In the genomic region with DNA sequence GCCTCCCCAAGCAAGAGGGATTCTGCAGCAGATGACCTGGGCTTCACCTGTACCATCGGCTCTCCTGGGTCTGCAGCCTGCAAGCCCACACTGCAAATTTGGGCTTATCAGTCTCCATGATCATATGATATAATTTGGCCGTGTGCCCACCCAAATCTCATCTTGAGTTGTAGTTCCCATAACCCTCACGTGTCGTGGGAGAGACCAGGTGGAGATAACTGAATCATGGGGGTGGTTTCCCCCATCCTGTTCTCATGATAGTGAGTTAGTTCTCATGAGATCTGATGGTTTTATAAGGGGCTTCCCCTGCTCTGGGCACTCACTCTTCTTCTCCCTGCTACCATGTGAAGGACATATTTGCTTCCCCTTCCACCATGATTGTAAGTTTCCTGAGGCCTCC, we compare ENCODE assay signal across 8 cellular contexts. TPM values are rescaled to one million over a fixed set of nuclear protein-coding genes. Genes with fewer than 3 reads are reported as not detected.
A peak's percentile ranks its signal among the peaks of the same experiment; 100 is the strongest.
DNase-seq lines count a peak whose midpoint lies in the region; ATAC-seq lines count a peak whose summit lies in the region.
"Not testable (repeated sequence)": the region's sequence is repeated elsewhere in the genome, so short reads cannot be mapped to it uniquely, and the experiment has no call there.

No MANE protein-coding gene starts in this region.

- H3K27me3 ChIP-seq in CD4-positive, CD25-positive, alpha-beta regulatory T cell (ENCODE audit: control insufficient read depth, insufficient read depth, low read length): not testable (repeated sequence)

- POLR2A ChIA-PET in activated CD4-positive, alpha-beta T cell treated with anti-CD3 and anti-CD28 coated beads for 36 hours (lab: Charles Lee): interaction anchor here (0.8 kb wide), 1 partner anchor 17 kb away, joined by 4 read pairs; no protein-coding TSS in a partner anchor

- not testable (repeated sequence) for DNase-seq in CD4-positive, CD25-positive, alpha-beta regulatory T cell; activated T-cell treated with anti-CD3 and anti-CD28 coated beads, Interleukin-2, amount 50 U/mL, for 4 hours; immature natural killer cell; stimulated activated naive CD8-positive, alpha-beta T cell treated with anti-CD3 and anti-CD28 coated beads, Interleukin-15, amount 100 ng/mL, for 72 hours
- peak; percentile 54 for DNase-seq in activated CD4-positive, alpha-beta T cell treated with anti-CD3 and anti-CD28 coated beads for 36 hours
- DNase-seq in activated naive CD4-positive, alpha-beta T cell treated with anti-CD3 and anti-CD28 coated beads, Interleukin-2, amount 50 U/mL, for 16 hours: peak; percentile 44
- peak; percentile 27 for DNase-seq in stimulated activated CD4-positive, alpha-beta T cell treated with anti-CD3 and anti-CD28 coated beads, Interleukin-4, amount 100 ng/mL, for 1 hour

- peak overlapping the region in 1 of 4 donors; percentile 31 for H3K4me3 Mint-ChIP-seq in CD4-positive, CD25-positive, alpha-beta regulatory T cell
- H3K4me3 Mint-ChIP-seq in activated CD4-positive, alpha-beta T cell treated with anti-CD3 and anti-CD28 coated beads for 36 hours: peak overlapping the region; percentile 5
- H3K4me3 Mint-ChIP-seq in activated T-cell treated with anti-CD3 and anti-CD28 coated beads, Interleukin-2, amount 50 U/mL, for 4 hours: peak overlapping the region; percentile 42
- H3K4me3 Mint-ChIP-seq in immature natural killer cell: peak overlapping the region; percentile 49 to 67 (median 59)
- peak overlapping the region; percentile 48 to 50 for H3K4me3 Mint-ChIP-seq in stimulated activated naive CD8-positive, alpha-beta T cell treated with anti-CD3 and anti-CD28 coated beads, Interleukin-15, amount 100 ng/mL, for 72 hours

- H3K27me3 Mint-ChIP-seq in CD4-positive, CD25-positive, alpha-beta regulatory T cell; activated CD4-positive, alpha-beta T cell treated with anti-CD3 and anti-CD28 coated beads for 36 hours; activated T-cell treated with anti-CD3 and anti-CD28 coated beads, Interleukin-2, amount 50 U/mL, for 4 hours (ENCODE audit: low read depth); immature natural killer cell (ENCODE audit: low read depth in 3 of 3); stimulated activated naive CD8-positive, alpha-beta T cell treated with anti-CD3 and anti-CD28 coated beads, Interleukin-15, amount 100 ng/mL, for 72 hours: not testable (repeated sequence)

- H3K36me3 ChIP-seq in CD4-positive, CD25-positive, alpha-beta regulatory T cell (ENCODE audit: control insufficient read depth, insufficient read depth, low read length): not testable (repeated sequence)

- H3K9me3 ChIP-seq in CD4-positive, CD25-positive, alpha-beta regulatory T cell (ENCODE audit: control insufficient read depth in 2 of 2, low read length in 2 of 2): not testable (repeated sequence)

- H3K4me3 ChIP-seq in CD4-positive, CD25-positive, alpha-beta regulatory T cell (ENCODE audit: low read depth, low read length): not testable (repeated sequence)

- H3K36me3 Mint-ChIP-seq in CD4-positive, CD25-positive, alpha-beta regulatory T cell: peaks cover 24% of the 10 kb centered on the region
- peaks cover 74% of the 10 kb centered on the region for H3K36me3 Mint-ChIP-seq in activated CD4-positive, alpha-beta T cell treated with anti-CD3 and anti-CD28 coated beads for 36 hours (ENCODE audit: low read depth)
- peaks cover 75% of the 10 kb centered on the region for H3K36me3 Mint-ChIP-seq in activated T-cell treated with anti-CD3 and anti-CD28 coated beads, Interleukin-2, amount 50 U/mL, for 4 hours (ENCODE audit: insufficient read depth)
- H3K36me3 Mint-ChIP-seq in immature natural killer cell: peaks cover 27 to 54% (median 42%) of the 10 kb centered on the region in 3 donors

- peaks cover 0 to 15% (median 7%) of the 10 kb centered on the region in 7 donors for H3K9me3 Mint-ChIP-seq in CD4-positive, CD25-positive, alpha-beta regulatory T cell
- peaks cover 25% of the 10 kb centered on the region for H3K9me3 Mint-ChIP-seq in activated CD4-positive, alpha-beta T cell treated with anti-CD3 and anti-CD28 coated beads for 36 hours (ENCODE audit: low read depth)
- H3K9me3 Mint-ChIP-seq in activated T-cell treated with anti-CD3 and anti-CD28 coated beads, Interleukin-2, amount 50 U/mL, for 4 hours: peaks cover 24% of the 10 kb centered on the region
- H3K9me3 Mint-ChIP-seq in immature natural killer cell: not testable (repeated sequence)
- peaks cover 30 to 38% of the 10 kb centered on the region in 2 donors for H3K9me3 Mint-ChIP-seq in stimulated activated naive CD8-positive, alpha-beta T cell treated with anti-CD3 and anti-CD28 coated beads, Interleukin-15, amount 100 ng/mL, for 72 hours

- H3K27ac Mint-ChIP-seq in CD4-positive, CD25-positive, alpha-beta regulatory T cell: peak overlapping the region in 2 of 3 donors; percentile 50 to 68
- peak overlapping the region; percentile 82 for H3K27ac Mint-ChIP-seq in activated CD4-positive, alpha-beta T cell treated with anti-CD3 and anti-CD28 coated beads for 36 hours
- H3K27ac Mint-ChIP-seq in immature natural killer cell: peak overlapping the region in 4 of 6 donors; percentile 76 to 91 (median 88)
- peak overlapping the region in 1 of 2 donors; percentile 88 for H3K27ac Mint-ChIP-seq in stimulated activated naive CD8-positive, alpha-beta T cell treated with anti-CD3 and anti-CD28 coated beads, Interleukin-15, amount 100 ng/mL, for 72 hours

- H3K4me1 Mint-ChIP-seq in CD4-positive, CD25-positive, alpha-beta regulatory T cell: peaks cover 41 to 49% (median 45%) of the 10 kb centered on the region in 4 donors
- H3K4me1 Mint-ChIP-seq in activated CD4-positive, alpha-beta T cell treated with anti-CD3 and anti-CD28 coated beads for 36 hours: peaks cover 68% of the 10 kb centered on the region
- H3K4me1 Mint-ChIP-seq in activated T-cell treated with anti-CD3 and anti-CD28 coated beads, Interleukin-2, amount 50 U/mL, for 4 hours (ENCODE audit: low read depth): peaks cover 54% of the 10 kb centered on the region
- peaks cover 0 to 58% of the 10 kb centered on the region in 2 donors for H3K4me1 Mint-ChIP-seq in immature natural killer cell
- H3K4me1 Mint-ChIP-seq in stimulated activated naive CD8-positive, alpha-beta T cell treated with anti-CD3 and anti-CD28 coated beads, Interleukin-15, amount 100 ng/mL, for 72 hours: peaks cover 63% of the 10 kb centered on the region

- ATAC-seq in CD4-positive, CD25-positive, alpha-beta regulatory T cell (ENCODE audit: low read depth in 2 of 2); stimulated activated naive CD8-positive, alpha-beta T cell treated with anti-CD3 and anti-CD28 coated beads, Interleukin-15, amount 100 ng/mL, for 72 hours: not testable (repeated sequence)
- ATAC-seq in GM18868 (IDR thresholded peaks at IDR 0.05; ENCODE audit: unreplicated experiment): peak; percentile 20
- peak; percentile 11 for ATAC-seq in activated CD4-positive, alpha-beta T cell treated with anti-CD3 and anti-CD28 coated beads for 36 hours
- peak; percentile 21 to 27 for ATAC-seq in activated T-cell treated with anti-CD3 and anti-CD28 coated beads, Interleukin-2, amount 50 U/mL, for 4 hours

- intact Hi-C loops in activated CD4-positive, alpha-beta T cell treated with anti-CD3 and anti-CD28 coated beads for 36 hours (cut with DNase I, micrococcal nuclease): not testable (repeated sequence)

- not testable (repeated sequence) for H3K27ac ChIP-seq in CD4-positive, CD25-positive, alpha-beta regulatory T cell (ENCODE audit: insufficient read depth, low read length, poor library complexity, severe bottlenecking)

- CTCF ChIA-PET in activated CD4-positive, alpha-beta T cell treated with anti-CD3 and anti-CD28 coated beads for 36 hours (lab: Charles Lee): not testable (repeated sequence)

- H3K4me1 ChIP-seq in CD4-positive, CD25-positive, alpha-beta regulatory T cell (ENCODE audit: control insufficient read depth, insufficient read depth, low read length, poor library complexity, severe bottlenecking): peaks cover 32% of the 10 kb centered on the region

RNA-seq across cellular contexts. Expression of gene CD226, which starts 7.9 kb away (rescaled TPM):
- total RNA-seq in CD4-positive, CD25-positive, alpha-beta regulatory T cell: 65.1 TPM
- polyA plus RNA-seq in CD4-positive, CD25-positive, alpha-beta regulatory T cell: 10 to 100 TPM; 14.8 to 26.1 (median 15.5) TPM
- total RNA-seq in activated CD4-positive, alpha-beta T cell treated with anti-CD3 and anti-CD28 coated beads for 36 hours: 10 to 100 TPM; 53.3 to 56.9 TPM
- total RNA-seq in activated T-cell treated with anti-CD3 and anti-CD28 coated beads, Interleukin-2, amount 50 U/mL, for 4 hours: 100 to 1,000 TPM; 129 to 168 (median 129) TPM
- polyA plus RNA-seq in immature natural killer cell: 100 to 1,000 TPM in 2 of 3 donors, 10 to 100 TPM in 1; 59.9 to 103 (median 102) TPM
